Comparison of ENCODE assay signal across 1 cellular context in genomic region chr1:3453891-3454810, GRCh38.
A peak's percentile ranks its signal among the peaks of the same experiment; 100 is the strongest.
TF ChIP-seq lines count a peak whose summit lies in the region.

Gene ARHGEF16, plus strand, starts transcription at chr1:3454665. Its CDS starts 8,420 bp downstream, at chr1:3463085.

TF ChIP-seq in K562, 482 proteins besides CTCF, POLR2A, EP300 and RAD21 (continued from another document):
- TF ChIP-seq THAP7 (CRISPR knock-in tag; IDR thresholded peaks at IDR 0.05) (no peak), MEF2D (tag; conservative IDR thresholded peaks at IDR 0.05; ENCODE audit: low read depth) (no peak), BHLHE40 (IDR thresholded peaks at IDR 0.05; ENCODE audit: low read length) (peak; percentile 47; the same call in 1 of the 2 replicates), ZNF324 (CRISPR knock-in tag; IDR thresholded peaks at IDR 0.05) (no peak), ZBTB7A (IDR thresholded peaks at IDR 0.05; ENCODE audit: borderline replicate concordance, control insufficient read depth, low read depth, low read length) (peak; percentile 83), TEAD1 (CRISPR knock-in tag; IDR thresholded peaks at IDR 0.05) (peak in 1 of 2 experiments; percentile 46; a peak in 1 of 4 replicates)
